Comparison of ENCODE assay signal across 8 cellular contexts in genomic region chr7:107563761-107564552, GRCh38. TPM values are rescaled to one million over a fixed set of nuclear protein-coding genes. Genes with fewer than 3 reads are reported as not detected.
DNase-seq lines count a peak whose midpoint lies in the region; ATAC-seq, FAIRE-seq and TF ChIP-seq lines count a peak whose summit lies in the region.

COG5 (minus strand) TSS chr7:107563920; CDS start chr7:107563896, 24 bp downstream.
A gene with protein sequence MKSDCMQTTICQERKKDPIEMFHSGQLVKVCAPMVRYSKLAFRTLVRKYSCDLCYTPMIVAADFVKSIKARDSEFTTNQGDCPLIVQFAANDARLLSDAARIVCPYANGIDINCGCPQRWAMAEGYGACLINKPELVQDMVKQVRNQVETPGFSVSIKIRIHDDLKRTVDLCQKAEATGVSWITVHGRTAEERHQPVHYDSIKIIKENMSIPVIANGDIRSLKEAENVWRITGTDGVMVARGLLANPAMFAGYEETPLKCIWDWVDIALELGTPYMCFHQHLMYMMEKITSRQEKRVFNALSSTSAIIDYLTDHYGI (plus strand): TSS chr7:107563971. CDS start chr7:107567071, 3,100 bp downstream.

- peak; percentile 92 for FAIRE-seq in urothelium cell line (lab: Jason Lieb, UNC)

- ATAC-seq in HG02678 (IDR thresholded peaks at IDR 0.05; ENCODE audit: unreplicated experiment) (peak; percentile 96), left ventricle myocardium superior (peak; percentile 97)

- intact Hi-C loops in left ventricle myocardium superior (cut with micrococcal nuclease): no loop called here

- peak; percentile 88 for DNase-seq in GM13977 (ENCODE audit: low spot score)
- peak; percentile 84 for DNase-seq in NCI-H1105 treated with DMSO at 0.1 percent for 48 hours (lab: John Stamatoyannopoulos, UW)
- peak; percentile 65 to 88 (median 76) for DNase-seq in T-helper 2 cell
- DNase-seq in amygdala (lab: John Stamatoyannopoulos, UW): peak; percentile 11 to 89 (median 74)
- peak; percentile 90 for DNase-seq in left ventricle myocardium superior
- DNase-seq in putamen (ENCODE audit: low spot score): peak; percentile 80
- DNase-seq in urothelium cell line (ENCODE audit: low spot score): peak; percentile 91

- in situ Hi-C loops in GM13977 (cut with MboI; ENCODE audit: low pct_unique_long_range_greater_than_20kb, low sequenced_read_pairs, unreplicated experiment): no loop called here

- no peak for TF ChIP-seq CTCF in GM13977 (IDR thresholded peaks at IDR 0.05; ENCODE audit: extremely low read depth, insufficient read depth, missing control alignments)

RNA-seq across cellular contexts. Expression of gene COG5, which starts in this region (rescaled TPM):
- 54.0 TPM for total RNA-seq in left ventricle myocardium superior

RNA-seq across cellular contexts. Expression of the second gene that starts in this region (rescaled TPM):
- total RNA-seq in left ventricle myocardium superior: 6.6 TPM

Comparison
In these comparisons a context has a peak if more than half of its experiments do, and no peak if none do; other contexts are left out.
1. Peak in every context shown above with its lines: DNase-seq and ATAC-seq.